In the genomic region with DNA sequence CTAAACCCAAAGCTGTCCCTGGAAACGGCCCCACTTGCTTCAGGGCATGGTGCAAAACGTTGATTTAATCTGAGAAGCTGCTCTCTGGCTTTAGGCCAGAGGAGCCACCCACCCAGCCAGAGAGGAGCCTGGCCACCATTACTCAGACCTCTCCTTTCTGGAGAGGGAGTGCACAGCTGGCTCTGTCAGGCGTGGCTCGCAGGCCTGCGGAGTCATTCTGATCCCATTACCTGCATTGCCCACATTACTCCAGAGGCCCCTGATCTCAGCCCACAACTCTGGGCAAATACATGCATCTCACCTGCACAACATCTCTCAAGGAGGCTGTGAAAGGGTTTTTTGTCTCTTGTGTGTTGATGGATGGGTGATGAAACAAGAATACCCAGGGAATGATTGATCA, we compare ENCODE assay signal across 10 cellular contexts.
A peak's percentile ranks its signal among the peaks of the same experiment; 100 is the strongest.
DNase-seq lines count a peak whose midpoint lies in the region; FAIRE-seq and TF ChIP-seq lines count a peak whose summit lies in the region.
"Had no signal": no experiment of that assay in that cellular context is flagged by ENCODE, and none has a peak within 500 bp of the region (broad histone marks: within the 10 kb centered on the region; RNA-seq: fewer than 3 reads in every experiment).

No MANE protein-coding gene starts in this region.

- peak; percentile 57 for DNase-seq in GM03348 (ENCODE audit: low spot score)
- DNase-seq in H4 (ENCODE audit: low spot score) = peak; percentile 78
- DNase-seq in NCI-H226 = peak; percentile 59
- DNase-seq in kidney = peak; percentile 73
- no peak for DNase-seq in D341Med (ENCODE audit: low spot score)
- no peak for DNase-seq in CD4-positive, alpha-beta memory T cell
- DNase-seq in NAMALWA (ENCODE audit: low spot score) = no peak
- no peak for DNase-seq in NCI-H1417 treated with DMSO at 0.1 percent for 48 hours (lab: John Stamatoyannopoulos, UW)

- H3K9me3 ChIP-seq in kidney (ENCODE audit: control insufficient read depth in 1 of 2, low read length in 2 of 2) = no peaks in the 10 kb centered on the region
- H3K9me3 ChIP-seq in CD4-positive, alpha-beta memory T cell (ENCODE audit: control insufficient read depth in 1 of 2, low read length in 2 of 2) = no peaks in the 10 kb centered on the region
- H3K9me3 ChIP-seq: pancreas had no signal

- H3K4me1 ChIP-seq in kidney (ENCODE audit: control insufficient read depth in 1 of 2, insufficient read depth in 1 of 2, low read depth in 1 of 2, low read length in 2 of 2) = peaks cover 0 to 3% of the 10 kb centered on the region in 2 donors
- H3K4me1 ChIP-seq in CD4-positive, alpha-beta memory T cell (ENCODE audit: insufficient read depth, low read length) = no peaks in the 10 kb centered on the region
- H3K4me1 ChIP-seq: pancreas had no signal

- H3K9ac ChIP-seq in kidney (ENCODE audit: low read length in 2 of 2) = no peak overlapping the region

- POLR2A ChIA-PET in CD4-positive, alpha-beta memory T cell (lab: Charles Lee; ENCODE audit: partially characterized antibody) = no interaction called here

- no peaks in the 10 kb centered on the region for H3K36me3 ChIP-seq in kidney (ENCODE audit: control insufficient read depth in 1 of 2, insufficient read depth in 2 of 2, low read length in 2 of 2)
- no peaks in the 10 kb centered on the region for H3K36me3 ChIP-seq in CD4-positive, alpha-beta memory T cell (ENCODE audit: insufficient read depth, low read length)
- H3K36me3 ChIP-seq: pancreas had no signal

- no peak overlapping the region for H3K4me3 Mint-ChIP-seq in CD4-positive, alpha-beta memory T cell

- no peak for TF ChIP-seq CTCF in kidney (IDR thresholded peaks at IDR 0.05; ENCODE audit: borderline replicate concordance, extremely low read depth, insufficient read depth)

- H3K27me3 ChIP-seq in CD4-positive, alpha-beta memory T cell (ENCODE audit: insufficient read depth, low read length) = no peaks in the 10 kb centered on the region
- H3K27me3 ChIP-seq: pancreas had no signal

- no peak overlapping the region for H3K4me3 ChIP-seq in kidney (ENCODE audit: low read length in 2 of 2)
- no peak overlapping the region for H3K4me3 ChIP-seq in CD4-positive, alpha-beta memory T cell (ENCODE audit: low read length in 2 of 2)
- H3K4me3 ChIP-seq: pancreas had no signal

- peaks cover 0 to 4% (median 2%) of the 10 kb centered on the region in 8 donors for H3K9me3 Mint-ChIP-seq in CD4-positive, alpha-beta memory T cell

- H3K36me3 Mint-ChIP-seq in CD4-positive, alpha-beta memory T cell = no peaks in the 10 kb centered on the region

- H3K4me1 Mint-ChIP-seq in CD4-positive, alpha-beta memory T cell = no peaks in the 10 kb centered on the region

- CTCF ChIA-PET in CD4-positive, alpha-beta memory T cell (lab: Charles Lee; ENCODE audit: partially characterized antibody) = no interaction called here

- intact Hi-C loops in kidney (cut with DNase I) = no loop called here
- intact Hi-C loops in CD4-positive, alpha-beta memory T cell (cut with micrococcal nuclease) = no loop called here

- H3K27ac Mint-ChIP-seq in CD4-positive, alpha-beta memory T cell = no peak overlapping the region

- H3K27ac ChIP-seq in kidney (ENCODE audit: low read depth in 2 of 2, low read length in 2 of 2) = peak overlapping the region in 1 of 2 donors; percentile 54
- no peak overlapping the region for H3K27ac ChIP-seq in CD4-positive, alpha-beta memory T cell (ENCODE audit: low read depth, low read length)
- H3K27ac ChIP-seq: pancreas had no signal

- H3K27me3 Mint-ChIP-seq in CD4-positive, alpha-beta memory T cell = no peaks in the 10 kb centered on the region

- no peak for FAIRE-seq in kidney (lab: Jason Lieb, UNC)
- FAIRE-seq: colon, pancreas had no signal

Comparison
In these comparisons a context has a peak if more than half of its experiments do, and no peak if none do; other contexts are left out.
1. DNase-seq: peak in GM03348 (single experiment), H4 (single experiment), NCI-H226 (single experiment) and kidney (single experiment); none in D341Med (single experiment), CD4-positive, alpha-beta memory T cell (0 of 5), NAMALWA (single experiment) and NCI-H1417 treated with DMSO at 0.1 percent for 48 hours (single experiment).